Comparison of ENCODE assay signal across 8 cellular contexts in the genomic region with DNA sequence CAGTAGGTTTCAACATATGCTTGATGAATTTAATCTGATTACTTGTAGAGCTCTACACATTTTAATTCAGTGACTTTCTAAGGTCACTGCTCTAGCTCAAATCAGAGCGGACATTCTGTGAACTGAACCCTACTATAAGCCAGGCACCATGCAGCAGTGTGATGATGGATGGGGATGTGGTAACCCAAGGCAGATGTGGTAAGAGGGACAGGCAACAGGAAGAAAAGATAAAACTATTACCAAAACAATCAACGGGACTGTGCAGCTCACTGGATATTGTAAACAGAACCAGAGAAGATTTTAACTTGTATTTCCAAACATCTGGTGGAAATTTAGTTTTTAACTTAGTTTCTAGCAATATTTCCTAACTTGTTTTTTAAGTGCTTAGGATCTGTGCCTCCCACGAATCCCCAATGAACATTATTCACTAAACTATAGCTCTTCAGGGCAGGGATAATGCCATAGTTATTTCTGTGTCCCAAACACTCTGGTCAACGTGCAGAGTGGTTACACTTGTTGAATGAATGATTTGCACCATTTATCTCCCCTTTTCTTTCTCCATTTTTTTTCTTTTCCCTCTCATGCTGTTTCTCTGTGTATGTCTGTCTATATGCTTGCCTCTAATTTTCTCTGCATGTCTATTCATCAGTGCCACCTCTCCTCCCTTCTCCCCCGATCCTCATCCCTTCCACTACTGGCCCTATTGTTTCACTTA. TPM values are rescaled to one million over a fixed set of nuclear protein-coding genes. Genes with fewer than 3 reads are reported as not detected.
DNase-seq lines count a peak whose midpoint lies in the region; TF ChIP-seq lines count a peak whose summit lies in the region.

No MANE protein-coding gene starts in this region.

- CTCF ChIA-PET in activated CD4-positive, alpha-beta T cell treated with anti-CD3 and anti-CD28 coated beads, Interleukin-2, amount 10 ng/mL, durations not matched to agents 7 days and 5 days (lab: Charles Lee), result interaction anchor here (0.6 to 1.0 kb wide), 5 partner anchors 13 to 39 kb away, joined by 3 to 6 read pairs (median 3); no protein-coding TSS in a partner anchor

- peak overlapping the region; percentile 5 for H3K27ac Mint-ChIP-seq in activated CD4-positive, alpha-beta T cell treated with anti-CD3 and anti-CD28 coated beads, Interleukin-2, amount 10 ng/mL, durations not matched to agents 7 days and 5 days

- no peak for TF ChIP-seq CTCF in cardiac fibroblast (IDR thresholded peaks at IDR 0.05; ENCODE audit: low read depth, low read length)

- DNase-seq in activated CD4-positive, alpha-beta T cell treated with anti-CD3 and anti-CD28 coated beads, Interleukin-2, amount 10 ng/mL, durations not matched to agents 7 days and 5 days, result peak; percentile 60
- no peak for DNase-seq in activated CD4-positive, alpha-beta T cell treated with anti-CD3 and anti-CD28 coated beads, Interleukin-2, amount 50 U/mL, for 4 hours
- DNase-seq in OCI-M1 (lab: John Stamatoyannopoulos, UW) (peak; percentile 69), cardiac fibroblast (ENCODE audit: low read depth in 2 of 2) (peak; percentile 37 to 47), skeletal muscle cell (ENCODE audit: low read depth) (peak; percentile 19), COLO668 (lab: John Stamatoyannopoulos, UW; ENCODE audit: unreplicated experiment) (no peak), NCI-H2081 treated with DMSO at 0.1 percent for 48 hours (lab: John Stamatoyannopoulos, UW) (no peak), C1 segment of cervical spinal cord (lab: John Stamatoyannopoulos, UW) (no peak)

- no peaks in the 10 kb centered on the region for H3K27me3 Mint-ChIP-seq in activated CD4-positive, alpha-beta T cell treated with anti-CD3 and anti-CD28 coated beads, Interleukin-2, amount 10 ng/mL, durations not matched to agents 7 days and 5 days

- POLR2A ChIA-PET in activated CD4-positive, alpha-beta T cell treated with anti-CD3 and anti-CD28 coated beads, Interleukin-2, amount 10 ng/mL, durations not matched to agents 7 days and 5 days (lab: Charles Lee), result no interaction called here

- H3K4me1 Mint-ChIP-seq in activated CD4-positive, alpha-beta T cell treated with anti-CD3 and anti-CD28 coated beads, Interleukin-2, amount 10 ng/mL, durations not matched to agents 7 days and 5 days, result peaks cover 66% of the 10 kb centered on the region

- no peaks in the 10 kb centered on the region for H3K9me3 Mint-ChIP-seq in activated CD4-positive, alpha-beta T cell treated with anti-CD3 and anti-CD28 coated beads, Interleukin-2, amount 10 ng/mL, durations not matched to agents 7 days and 5 days

- peaks cover 36% of the 10 kb centered on the region for H3K36me3 Mint-ChIP-seq in activated CD4-positive, alpha-beta T cell treated with anti-CD3 and anti-CD28 coated beads, Interleukin-2, amount 10 ng/mL, durations not matched to agents 7 days and 5 days (ENCODE audit: low read depth)

- H3K4me3 Mint-ChIP-seq in activated CD4-positive, alpha-beta T cell treated with anti-CD3 and anti-CD28 coated beads, Interleukin-2, amount 10 ng/mL, durations not matched to agents 7 days and 5 days, result peak overlapping the region; percentile 54

- H3K4me3 ChIP-seq in cardiac fibroblast (replicated peaks in 1 of 2; ENCODE audit: low read depth in 2 of 2, low read length in 2 of 2) (no peak overlapping the region), skeletal muscle cell (ENCODE audit: low read depth, low read length) (peak overlapping the region; percentile 10)

RNA-seq across cellular contexts. Expression of gene ERO1A, which starts 3.0 kb away (rescaled TPM):
- total RNA-seq in activated CD4-positive, alpha-beta T cell treated with anti-CD3 and anti-CD28 coated beads, Interleukin-2, amount 10 ng/mL, durations not matched to agents 7 days and 5 days, result 100 to 1,000 TPM; 134 to 155 TPM

RNA-seq across cellular contexts. Expression of gene PSMC6, which starts 14.6 kb away (rescaled TPM):
- 10 to 100 TPM; 75.4 to 85.5 TPM for total RNA-seq in activated CD4-positive, alpha-beta T cell treated with anti-CD3 and anti-CD28 coated beads, Interleukin-2, amount 10 ng/mL, durations not matched to agents 7 days and 5 days

RNA-seq across cellular contexts. Expression of gene STYX, which starts 37.6 kb away (rescaled TPM):
- 10 to 100 TPM; 20.7 to 24.4 TPM for total RNA-seq in activated CD4-positive, alpha-beta T cell treated with anti-CD3 and anti-CD28 coated beads, Interleukin-2, amount 10 ng/mL, durations not matched to agents 7 days and 5 days

Comparison
In these comparisons a context has a peak if more than half of its experiments do, and no peak if none do; other contexts are left out.
1. DNase-seq: peak in activated CD4-positive, alpha-beta T cell treated with anti-CD3 and anti-CD28 coated beads, Interleukin-2, amount 10 ng/mL, durations not matched to agents 7 days and 5 days (single experiment), OCI-M1 (single experiment), cardiac fibroblast (2 of 2) and skeletal muscle cell (single experiment); none in activated CD4-positive, alpha-beta T cell treated with anti-CD3 and anti-CD28 coated beads, Interleukin-2, amount 50 U/mL, for 4 hours (0 of 2), COLO668 (single experiment), NCI-H2081 treated with DMSO at 0.1 percent for 48 hours (single experiment) and C1 segment of cervical spinal cord (0 of 14).